ENCODE assay signal across 1 cellular context in genomic region chr2:8609357-8609804, GRCh38.
TF ChIP-seq lines count a peak whose summit lies in the region.

No MANE protein-coding gene starts in this region.

TF ChIP-seq in HepG2, 621 proteins besides CTCF, POLR2A, EP300 and RAD21 (continued from another document and continues in another):
- TF ChIP-seq FLYWCH1 (CRISPR knock-in tag; IDR thresholded peaks at IDR 0.05) (no peak), LBX2 (CRISPR knock-in tag; IDR thresholded peaks at IDR 0.05; ENCODE audit: borderline replicate concordance) (0 out of 2 replicates have a peak, but pooled peaks have one; percentile 26), PAF1 (CRISPR knock-in tag; IDR thresholded peaks at IDR 0.05) (no peak), DMTF1 (CRISPR knock-in tag; IDR thresholded peaks at IDR 0.05) (no peak), SKIL (CRISPR knock-in tag; IDR thresholded peaks at IDR 0.05; ENCODE audit: borderline replicate concordance) (peak; percentile 88), ZNF543 (CRISPR knock-in tag; IDR thresholded peaks at IDR 0.05) (peak; percentile 84), TCF7L2 (IDR thresholded peaks at IDR 0.05; ENCODE audit: low read depth, low read length) (no peak), ZNF333 (CRISPR knock-in tag; IDR thresholded peaks at IDR 0.05; ENCODE audit: borderline replicate concordance) (no peak), ETV5 (CRISPR knock-in tag; IDR thresholded peaks at IDR 0.05; ENCODE audit: borderline replicate concordance) (peak; percentile 78; the same call in 1 of the 2 replicates), ZNF317 (CRISPR knock-in tag; IDR thresholded peaks at IDR 0.05) (peak; percentile 69; the same call in 1 of the 2 replicates), PATZ1 (CRISPR knock-in tag; IDR thresholded peaks at IDR 0.05) (peak; percentile 89), MXI1 (IDR thresholded peaks at IDR 0.05; ENCODE audit: borderline replicate concordance, low read depth, low read length) (peak; percentile 80; the same call in 2 of the 3 replicates), CENPT (CRISPR knock-in tag; IDR thresholded peaks at IDR 0.05; ENCODE audit: low read depth) (no peak), RXRA (CRISPR knock-in tag; IDR thresholded peaks at IDR 0.05) (peak; percentile 94; the same call in 1 of the 2 replicates), SATB2 (CRISPR knock-in tag; IDR thresholded peaks at IDR 0.05) (no peak), NFYB (CRISPR knock-in tag; IDR thresholded peaks at IDR 0.05) (peak; percentile 32; the same call in 1 of the 2 replicates), MBD4 (IDR thresholded peaks at IDR 0.05; ENCODE audit: borderline replicate concordance, low read length) (peak; percentile 97), HOXA5 (CRISPR knock-in tag; IDR thresholded peaks at IDR 0.05) (peak; percentile 97), YEATS2 (CRISPR knock-in tag; IDR thresholded peaks at IDR 0.05; ENCODE audit: borderline replicate concordance) (peak; percentile 48; the same call in 1 of the 2 replicates), CREM (IDR thresholded peaks at IDR 0.05) (peak; percentile 85), CREM (CRISPR knock-in tag; IDR thresholded peaks at IDR 0.05) (no peak), IRX3 (CRISPR knock-in tag; IDR thresholded peaks at IDR 0.05; ENCODE audit: borderline replicate concordance, low read depth) (0 out of 2 replicates have a peak, but pooled peaks have one; percentile 17), GABPB1 (CRISPR knock-in tag; IDR thresholded peaks at IDR 0.05) (peak; percentile 50; the same call in 1 of the 2 replicates), ZNF629 (CRISPR knock-in tag; conservative IDR thresholded peaks at IDR 0.05) (peak; percentile 63), RAD51 (IDR thresholded peaks at IDR 0.05; ENCODE audit: borderline replicate concordance) (peak; percentile 38), ZNF605 (CRISPR knock-in tag; IDR thresholded peaks at IDR 0.05) (peak; percentile 73; the same call in 1 of the 2 replicates), ZNF580 (CRISPR knock-in tag; IDR thresholded peaks at IDR 0.05; ENCODE audit: borderline replicate concordance, low read depth) (peak; percentile 76; the same call in 1 of the 2 replicates), ISX (CRISPR knock-in tag; conservative IDR thresholded peaks at IDR 0.05) (no peak), ZFY (CRISPR knock-in tag; IDR thresholded peaks at IDR 0.05) (peak; percentile 67), HMG20A (CRISPR knock-in tag; IDR thresholded peaks at IDR 0.05; ENCODE audit: borderline replicate concordance) (peak; percentile 97), ZBTB25 (CRISPR knock-in tag; IDR thresholded peaks at IDR 0.05) (peak; percentile 80), ZNF747 (CRISPR knock-in tag; IDR thresholded peaks at IDR 0.05; ENCODE audit: borderline replicate concordance) (peak; percentile 77; the same call in 1 of the 2 replicates), PAX8 (CRISPR knock-in tag; IDR thresholded peaks at IDR 0.05; ENCODE audit: borderline replicate concordance) (no peak; the same call in 1 of the 2 replicates), MLLT10 (CRISPR knock-in tag; IDR thresholded peaks at IDR 0.05) (peak; percentile 13; the same call in 1 of the 2 replicates), KLF6 (CRISPR knock-in tag; IDR thresholded peaks at IDR 0.05) (0 out of 2 replicates have a peak, but pooled peaks have one; percentile 39)
- TF ChIP-seq, protein P1, sequence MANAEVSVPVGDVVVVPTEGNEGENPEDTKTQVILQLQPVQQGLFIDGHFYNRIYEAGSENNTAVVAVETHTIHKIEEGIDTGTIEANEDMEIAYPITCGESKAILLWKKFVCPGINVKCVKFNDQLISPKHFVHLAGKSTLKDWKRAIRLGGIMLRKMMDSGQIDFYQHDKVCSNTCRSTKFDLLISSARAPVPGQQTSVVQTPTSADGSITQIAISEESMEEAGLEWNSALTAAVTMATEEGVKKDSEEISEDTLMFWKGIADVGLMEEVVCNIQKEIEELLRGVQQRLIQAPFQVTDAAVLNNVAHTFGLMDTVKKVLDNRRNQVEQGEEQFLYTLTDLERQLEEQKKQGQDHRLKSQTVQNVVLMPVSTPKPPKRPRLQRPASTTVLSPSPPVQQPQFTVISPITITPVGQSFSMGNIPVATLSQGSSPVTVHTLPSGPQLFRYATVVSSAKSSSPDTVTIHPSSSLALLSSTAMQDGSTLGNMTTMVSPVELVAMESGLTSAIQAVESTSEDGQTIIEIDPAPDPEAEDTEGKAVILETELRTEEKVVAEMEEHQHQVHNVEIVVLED (CRISPR knock-in tag; IDR thresholded peaks at IDR 0.05; ENCODE audit: borderline replicate concordance) = peak; percentile 60; the same call in 1 of the 2 replicates
- TF ChIP-seq, protein P2, sequence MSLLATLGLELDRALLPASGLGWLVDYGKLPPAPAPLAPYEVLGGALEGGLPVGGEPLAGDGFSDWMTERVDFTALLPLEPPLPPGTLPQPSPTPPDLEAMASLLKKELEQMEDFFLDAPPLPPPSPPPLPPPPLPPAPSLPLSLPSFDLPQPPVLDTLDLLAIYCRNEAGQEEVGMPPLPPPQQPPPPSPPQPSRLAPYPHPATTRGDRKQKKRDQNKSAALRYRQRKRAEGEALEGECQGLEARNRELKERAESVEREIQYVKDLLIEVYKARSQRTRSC (CRISPR knock-in tag; IDR thresholded peaks at IDR 0.05; ENCODE audit: low read depth) = no peak
- TF ChIP-seq, protein P3, sequence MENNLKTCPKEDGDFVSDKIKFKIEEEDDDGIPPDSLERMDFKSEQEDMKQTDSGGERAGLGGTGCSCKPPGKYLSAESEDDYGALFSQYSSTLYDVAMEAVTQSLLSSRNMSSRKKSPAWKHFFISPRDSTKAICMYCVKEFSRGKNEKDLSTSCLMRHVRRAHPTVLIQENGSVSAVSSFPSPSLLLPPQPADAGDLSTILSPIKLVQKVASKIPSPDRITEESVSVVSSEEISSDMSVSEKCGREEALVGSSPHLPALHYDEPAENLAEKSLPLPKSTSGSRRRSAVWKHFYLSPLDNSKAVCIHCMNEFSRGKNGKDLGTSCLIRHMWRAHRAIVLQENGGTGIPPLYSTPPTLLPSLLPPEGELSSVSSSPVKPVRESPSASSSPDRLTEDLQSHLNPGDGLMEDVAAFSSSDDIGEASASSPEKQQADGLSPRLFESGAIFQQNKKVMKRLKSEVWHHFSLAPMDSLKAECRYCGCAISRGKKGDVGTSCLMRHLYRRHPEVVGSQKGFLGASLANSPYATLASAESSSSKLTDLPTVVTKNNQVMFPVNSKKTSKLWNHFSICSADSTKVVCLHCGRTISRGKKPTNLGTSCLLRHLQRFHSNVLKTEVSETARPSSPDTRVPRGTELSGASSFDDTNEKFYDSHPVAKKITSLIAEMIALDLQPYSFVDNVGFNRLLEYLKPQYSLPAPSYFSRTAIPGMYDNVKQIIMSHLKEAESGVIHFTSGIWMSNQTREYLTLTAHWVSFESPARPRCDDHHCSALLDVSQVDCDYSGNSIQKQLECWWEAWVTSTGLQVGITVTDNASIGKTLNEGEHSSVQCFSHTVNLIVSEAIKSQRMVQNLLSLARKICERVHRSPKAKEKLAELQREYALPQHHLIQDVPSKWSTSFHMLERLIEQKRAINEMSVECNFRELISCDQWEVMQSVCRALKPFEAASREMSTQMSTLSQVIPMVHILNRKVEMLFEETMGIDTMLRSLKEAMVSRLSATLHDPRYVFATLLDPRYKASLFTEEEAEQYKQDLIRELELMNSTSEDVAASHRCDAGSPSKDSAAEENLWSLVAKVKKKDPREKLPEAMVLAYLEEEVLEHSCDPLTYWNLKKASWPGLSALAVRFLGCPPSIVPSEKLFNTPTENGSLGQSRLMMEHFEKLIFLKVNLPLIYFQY (CRISPR knock-in tag; IDR thresholded peaks at IDR 0.05; ENCODE audit: borderline replicate concordance) = peak; percentile 47; the same call in 1 of the 2 replicates
- TF ChIP-seq, protein P4, sequence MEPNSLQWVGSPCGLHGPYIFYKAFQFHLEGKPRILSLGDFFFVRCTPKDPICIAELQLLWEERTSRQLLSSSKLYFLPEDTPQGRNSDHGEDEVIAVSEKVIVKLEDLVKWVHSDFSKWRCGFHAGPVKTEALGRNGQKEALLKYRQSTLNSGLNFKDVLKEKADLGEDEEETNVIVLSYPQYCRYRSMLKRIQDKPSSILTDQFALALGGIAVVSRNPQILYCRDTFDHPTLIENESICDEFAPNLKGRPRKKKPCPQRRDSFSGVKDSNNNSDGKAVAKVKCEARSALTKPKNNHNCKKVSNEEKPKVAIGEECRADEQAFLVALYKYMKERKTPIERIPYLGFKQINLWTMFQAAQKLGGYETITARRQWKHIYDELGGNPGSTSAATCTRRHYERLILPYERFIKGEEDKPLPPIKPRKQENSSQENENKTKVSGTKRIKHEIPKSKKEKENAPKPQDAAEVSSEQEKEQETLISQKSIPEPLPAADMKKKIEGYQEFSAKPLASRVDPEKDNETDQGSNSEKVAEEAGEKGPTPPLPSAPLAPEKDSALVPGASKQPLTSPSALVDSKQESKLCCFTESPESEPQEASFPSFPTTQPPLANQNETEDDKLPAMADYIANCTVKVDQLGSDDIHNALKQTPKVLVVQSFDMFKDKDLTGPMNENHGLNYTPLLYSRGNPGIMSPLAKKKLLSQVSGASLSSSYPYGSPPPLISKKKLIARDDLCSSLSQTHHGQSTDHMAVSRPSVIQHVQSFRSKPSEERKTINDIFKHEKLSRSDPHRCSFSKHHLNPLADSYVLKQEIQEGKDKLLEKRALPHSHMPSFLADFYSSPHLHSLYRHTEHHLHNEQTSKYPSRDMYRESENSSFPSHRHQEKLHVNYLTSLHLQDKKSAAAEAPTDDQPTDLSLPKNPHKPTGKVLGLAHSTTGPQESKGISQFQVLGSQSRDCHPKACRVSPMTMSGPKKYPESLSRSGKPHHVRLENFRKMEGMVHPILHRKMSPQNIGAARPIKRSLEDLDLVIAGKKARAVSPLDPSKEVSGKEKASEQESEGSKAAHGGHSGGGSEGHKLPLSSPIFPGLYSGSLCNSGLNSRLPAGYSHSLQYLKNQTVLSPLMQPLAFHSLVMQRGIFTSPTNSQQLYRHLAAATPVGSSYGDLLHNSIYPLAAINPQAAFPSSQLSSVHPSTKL (CRISPR knock-in tag; IDR thresholded peaks at IDR 0.05) = peak; percentile 99
